In genomic region chr1:10253755-10254154, GRCh38 we compare ENCODE assay signal across 9 cellular contexts. TPM values are rescaled to one million over a fixed set of nuclear protein-coding genes. Genes with fewer than 3 reads are reported as not detected.
A peak's percentile ranks its signal among the peaks of the same experiment; 100 is the strongest.
DNase-seq lines count a peak whose midpoint lies in the region; ATAC-seq, FAIRE-seq and TF ChIP-seq lines count a peak whose summit lies in the region.
"Had no signal": no experiment of that assay in that cellular context is flagged by ENCODE, and none has a peak within 500 bp of the region (broad histone marks: within the 10 kb centered on the region; RNA-seq: fewer than 3 reads in every experiment).

No MANE protein-coding gene starts in this region.

- peak overlapping the region; percentile 17 to 48 for H3K27ac ChIP-seq in tibial artery

- H3K4me1 Mint-ChIP-seq in activated CD4-positive, alpha-beta T cell treated with anti-CD3 and anti-CD28 coated beads for 36 hours: peaks cover 16% of the 10 kb centered on the region
- H3K4me1 Mint-ChIP-seq in activated CD4-positive, alpha-beta T cell treated with anti-CD3 and anti-CD28 coated beads, Interleukin-2, amount 10 ng/mL, durations not matched to agents 7 days and 5 days: peaks cover 5% of the 10 kb centered on the region

- no peak overlapping the region for H3K4me3 Mint-ChIP-seq in activated CD4-positive, alpha-beta T cell treated with anti-CD3 and anti-CD28 coated beads for 36 hours
- H3K4me3 Mint-ChIP-seq in activated CD4-positive, alpha-beta T cell treated with anti-CD3 and anti-CD28 coated beads, Interleukin-2, amount 10 ng/mL, durations not matched to agents 7 days and 5 days: no peak overlapping the region

- H3K9me3 Mint-ChIP-seq in activated CD4-positive, alpha-beta T cell treated with anti-CD3 and anti-CD28 coated beads for 36 hours (ENCODE audit: low read depth): no peaks in the 10 kb centered on the region
- H3K9me3 Mint-ChIP-seq in activated CD4-positive, alpha-beta T cell treated with anti-CD3 and anti-CD28 coated beads, Interleukin-2, amount 10 ng/mL, durations not matched to agents 7 days and 5 days: no peaks in the 10 kb centered on the region

- CTCF ChIA-PET in activated CD4-positive, alpha-beta T cell treated with anti-CD3 and anti-CD28 coated beads for 36 hours (lab: Charles Lee): no interaction called here
- CTCF ChIA-PET in activated CD4-positive, alpha-beta T cell treated with anti-CD3 and anti-CD28 coated beads, Interleukin-2, amount 10 ng/mL, durations not matched to agents 7 days and 5 days (lab: Charles Lee): interaction anchor here (0.9 kb wide), 1 partner anchor 128 kb away, joined by 3 read pairs; no protein-coding TSS in a partner anchor

- intact Hi-C loops in activated CD4-positive, alpha-beta T cell treated with anti-CD3 and anti-CD28 coated beads for 36 hours (cut with DNase I, micrococcal nuclease): no loop called here
- intact Hi-C loops in tibial artery (cut with DNase I; ENCODE audit: low total_unique reads): no loop called here

- FAIRE-seq in H54 (lab: Jason Lieb, UNC): no peak

- peaks cover 7% of the 10 kb centered on the region for H3K36me3 Mint-ChIP-seq in activated CD4-positive, alpha-beta T cell treated with anti-CD3 and anti-CD28 coated beads for 36 hours (ENCODE audit: low read depth)
- peaks cover 3% of the 10 kb centered on the region for H3K36me3 Mint-ChIP-seq in activated CD4-positive, alpha-beta T cell treated with anti-CD3 and anti-CD28 coated beads, Interleukin-2, amount 10 ng/mL, durations not matched to agents 7 days and 5 days (ENCODE audit: low read depth)

- H3K4me1 ChIP-seq in tibial artery: peaks cover 0 to 42% (median 17%) of the 10 kb centered on the region in 4 donors
- H3K4me1 ChIP-seq: Caco-2 had no signal

- no peak for TF ChIP-seq POLR2A in H54 (IDR thresholded peaks at IDR 0.05; ENCODE audit: low read depth, low read length)

- POLR2A ChIA-PET in activated CD4-positive, alpha-beta T cell treated with anti-CD3 and anti-CD28 coated beads for 36 hours (lab: Charles Lee): interaction anchor here (0.5 kb wide), 1 partner anchor 1655 kb away, joined by 4 read pairs; no protein-coding TSS in a partner anchor
- POLR2A ChIA-PET in activated CD4-positive, alpha-beta T cell treated with anti-CD3 and anti-CD28 coated beads, Interleukin-2, amount 10 ng/mL, durations not matched to agents 7 days and 5 days (lab: Charles Lee): no interaction called here

- ATAC-seq in activated CD4-positive, alpha-beta T cell treated with anti-CD3 and anti-CD28 coated beads for 36 hours: peak; percentile 40

- H3K9me3 ChIP-seq in tibial artery: no peaks in the 10 kb centered on the region
- H3K9me3 ChIP-seq: Caco-2 had no signal

- no peaks in the 10 kb centered on the region for H3K27me3 ChIP-seq in tibial artery

- TF ChIP-seq CTCF in tibial artery (IDR thresholded peaks at IDR 0.05): no peak

- H3K27me3 Mint-ChIP-seq in activated CD4-positive, alpha-beta T cell treated with anti-CD3 and anti-CD28 coated beads for 36 hours: no peaks in the 10 kb centered on the region
- H3K27me3 Mint-ChIP-seq in activated CD4-positive, alpha-beta T cell treated with anti-CD3 and anti-CD28 coated beads, Interleukin-2, amount 10 ng/mL, durations not matched to agents 7 days and 5 days: no peaks in the 10 kb centered on the region

- DNase-seq in activated CD4-positive, alpha-beta T cell treated with anti-CD3 and anti-CD28 coated beads for 36 hours: no peak
- no peak for DNase-seq in activated CD4-positive, alpha-beta T cell treated with anti-CD3 and anti-CD28 coated beads, Interleukin-2, amount 10 ng/mL, durations not matched to agents 7 days and 5 days
- peak; percentile 89 for DNase-seq in astrocyte of the hippocampus (ENCODE audit: low read depth, low spot score)
- peak; percentile 71 for DNase-seq in kidney glomerular epithelial cell (lab: John Stamatoyannopoulos, UW)
- DNase-seq in tibial artery: peak in 1 of 2 donors; percentile 35
- no peak for DNase-seq in NCI-H187 treated with DMSO at 0.1 percent for 48 hours (lab: John Stamatoyannopoulos, UW)
- DNase-seq in H54 (ENCODE audit: insufficient read length, low spot score): no peak
- DNase-seq in activated CD4-positive, alpha-beta T cell treated with anti-CD3 and anti-CD28 coated beads, Interleukin-2, amount 50 U/mL, for 4 hours: no peak

- peaks cover 0 to 14% (median 14%) of the 10 kb centered on the region in 3 donors for H3K36me3 ChIP-seq in tibial artery

- no peak overlapping the region for H3K4me3 ChIP-seq in tibial artery

- H3K27ac Mint-ChIP-seq in activated CD4-positive, alpha-beta T cell treated with anti-CD3 and anti-CD28 coated beads for 36 hours: no peak overlapping the region
- H3K27ac Mint-ChIP-seq in activated CD4-positive, alpha-beta T cell treated with anti-CD3 and anti-CD28 coated beads, Interleukin-2, amount 10 ng/mL, durations not matched to agents 7 days and 5 days: no peak overlapping the region

RNA-seq across cellular contexts. Expression of gene KIF1B, which starts 43.4 kb away (rescaled TPM):
- total RNA-seq in activated CD4-positive, alpha-beta T cell treated with anti-CD3 and anti-CD28 coated beads for 36 hours: 10 to 100 TPM; 12.3 to 13.5 TPM
- total RNA-seq in activated CD4-positive, alpha-beta T cell treated with anti-CD3 and anti-CD28 coated beads, Interleukin-2, amount 10 ng/mL, durations not matched to agents 7 days and 5 days: 10 to 100 TPM; 14.1 to 15.6 TPM

Comparison
In these comparisons a context has a peak if more than half of its experiments do, and no peak if none do; other contexts are left out.
1. DNase-seq: peak in astrocyte of the hippocampus (single experiment) and kidney glomerular epithelial cell (single experiment); none in activated CD4-positive, alpha-beta T cell treated with anti-CD3 and anti-CD28 coated beads for 36 hours (single experiment), activated CD4-positive, alpha-beta T cell treated with anti-CD3 and anti-CD28 coated beads, Interleukin-2, amount 10 ng/mL, durations not matched to agents 7 days and 5 days (single experiment), NCI-H187 treated with DMSO at 0.1 percent for 48 hours (single experiment), H54 (single experiment) and activated CD4-positive, alpha-beta T cell treated with anti-CD3 and anti-CD28 coated beads, Interleukin-2, amount 50 U/mL, for 4 hours (0 of 2).